In the genomic region with DNA sequence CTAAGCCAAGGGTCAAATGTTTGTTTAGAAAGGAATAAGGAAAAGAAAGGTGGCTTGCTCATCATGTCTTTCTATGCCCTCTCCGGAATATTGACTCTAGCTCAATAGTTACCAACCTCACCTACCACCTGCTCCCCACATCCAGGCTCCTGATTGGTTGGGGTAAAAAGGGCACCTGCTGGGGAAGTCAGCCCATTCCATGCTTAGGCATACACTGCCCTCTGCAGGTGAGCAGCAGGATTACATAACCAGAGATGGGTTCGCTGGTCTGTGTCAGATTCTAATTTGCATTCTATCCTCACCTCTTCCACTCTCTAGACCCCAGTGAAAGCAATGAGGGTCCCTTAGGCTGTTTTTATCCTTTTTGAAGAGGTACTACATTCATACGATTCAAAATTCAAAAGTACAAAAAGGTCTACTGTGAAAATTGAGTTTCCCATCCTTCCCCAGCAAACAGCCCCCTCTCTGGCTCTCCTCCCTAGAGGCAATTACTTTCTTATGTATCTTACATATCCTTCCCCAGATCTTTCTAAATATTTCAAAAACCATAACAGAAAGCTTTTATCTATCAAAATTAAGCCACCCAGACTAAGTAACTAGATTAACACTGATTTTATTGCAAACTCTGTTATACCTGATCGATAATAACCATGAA, we compare ENCODE assay signal across 8 cellular contexts.
DNase-seq lines count a peak whose midpoint lies in the region; ATAC-seq and TF ChIP-seq lines count a peak whose summit lies in the region.

No MANE protein-coding gene starts in this region.

- H3K9me3 ChIP-seq in A673 (ENCODE audit: low read depth, low read length, poor library complexity, severe bottlenecking) (no peaks in the 10 kb centered on the region), GM23248 (ENCODE audit: low read depth) (no peaks in the 10 kb centered on the region), left lung (no peaks in the 10 kb centered on the region)

- no peak overlapping the region for H3K27ac Mint-ChIP-seq in activated CD4-positive, alpha-beta T cell treated with anti-CD3 and anti-CD28 coated beads for 36 hours

- H3K9me3 Mint-ChIP-seq in activated CD4-positive, alpha-beta T cell treated with anti-CD3 and anti-CD28 coated beads for 36 hours (ENCODE audit: low read depth), result no peaks in the 10 kb centered on the region

- H2AFZ ChIP-seq in GM23248, result no peak overlapping the region

- H3K27ac ChIP-seq in A673 (ENCODE audit: low read depth, low read length, poor library complexity, severe bottlenecking) (no peak overlapping the region), GM23248 (no peak overlapping the region), coronary artery (no peak overlapping the region), left lung (no peak overlapping the region)

- H3K27me3 Mint-ChIP-seq in activated CD4-positive, alpha-beta T cell treated with anti-CD3 and anti-CD28 coated beads for 36 hours, result peaks cover 9% of the 10 kb centered on the region

- WGBS in GM23248 (ENCODE audit: low coverage in 1 of 2, low lambda C conversion rate in 2 of 2, missing lambda C conversion rate in 2 of 2), 2 experiments, result 25 to 27% methylated on average over 4 of the region's 4 CpGs

- no peaks in the 10 kb centered on the region for H3K4me1 ChIP-seq in A673 (ENCODE audit: insufficient read depth, low read length, poor library complexity, severe bottlenecking)
- H3K4me1 ChIP-seq in GM23248 (ENCODE audit: insufficient read depth), result no peaks in the 10 kb centered on the region
- H3K4me1 ChIP-seq in left lung, result no peaks in the 10 kb centered on the region

- in situ Hi-C loops in GM23248 (cut with MboI), result loop anchor here (25.0 kb wide), 1 partner anchor 1119 kb away; a partner anchor contains a TSS

- H3K4me3 ChIP-seq in A673 (ENCODE audit: low read depth, low read length, poor library complexity, severe bottlenecking) (no peak overlapping the region), GM23248 (no peak overlapping the region), coronary artery (no peak overlapping the region), left lung (no peak overlapping the region)

- TF ChIP-seq CTCF in A673 (conservative IDR thresholded peaks at IDR 0.05; ENCODE audit: low read depth, low read length), result peak; percentile 90
- TF ChIP-seq CTCF in coronary artery (IDR thresholded peaks at IDR 0.05), result peak; percentile 43
- TF ChIP-seq CTCF in left lung (IDR thresholded peaks at IDR 0.05), result peak; percentile 65 to 67

- H3K27me3 ChIP-seq in A673 (replicated peaks; ENCODE audit: insufficient read depth, low read depth, low read length, poor library complexity) (peaks cover 3% of the 10 kb centered on the region), GM23248 (replicated peaks; ENCODE audit: insufficient read depth) (peaks cover 18% of the 10 kb centered on the region), left lung (peaks cover 0 to 58% of the 10 kb centered on the region in 2 donors)

- H3K4me2 ChIP-seq in GM23248 (ENCODE audit: unreplicated experiment), result no peak overlapping the region

- no peaks in the 10 kb centered on the region for H3K79me2 ChIP-seq in GM23248 (ENCODE audit: insufficient read depth)

- H3K9me2 ChIP-seq in GM23248 (ENCODE audit: insufficient read depth), result no peaks in the 10 kb centered on the region

- peak; percentile 55 for ATAC-seq in activated CD4-positive, alpha-beta T cell treated with anti-CD3 and anti-CD28 coated beads for 36 hours
- ATAC-seq in left lung, result peak; percentile 92
- ATAC-seq in HG03175 (IDR thresholded peaks at IDR 0.05; ENCODE audit: unreplicated experiment), result no peak

- H4K20me1 ChIP-seq in GM23248 (ENCODE audit: insufficient read depth), result no peaks in the 10 kb centered on the region

- H3F3A ChIP-seq in GM23248 (ENCODE audit: insufficient read depth), result no peaks in the 10 kb centered on the region

- no peak overlapping the region for H3K9ac ChIP-seq in GM23248

- DNase-seq in A673 (ENCODE audit: low spot score), result peak; percentile 53
- DNase-seq in GM23248, result peak; percentile 60
- DNase-seq in NCI-H2171 (lab: John Stamatoyannopoulos, UW), result peak; percentile 83
- peak; percentile 76 for DNase-seq in activated CD4-positive, alpha-beta T cell treated with anti-CD3 and anti-CD28 coated beads for 36 hours
- no peak for DNase-seq in coronary artery (ENCODE audit: low spot score)
- peak in 1 of 2 donors; percentile 36 for DNase-seq in left lung
- peak; percentile 5 for DNase-seq in stimulated activated CD8-positive, alpha-beta memory T cell treated with anti-CD3 and anti-CD28 coated beads, Interleukin-12 subunit alpha, Interleukin-12 subunit beta, amount 100 ng/mL, for 24 hours (ENCODE audit: extremely low read depth)

- no peaks in the 10 kb centered on the region for H3K36me3 ChIP-seq in A673 (ENCODE audit: insufficient read depth, low read length, poor library complexity, severe bottlenecking)
- H3K36me3 ChIP-seq in GM23248 (ENCODE audit: low read depth), result no peaks in the 10 kb centered on the region
- no peaks in the 10 kb centered on the region for H3K36me3 ChIP-seq in left lung

- no peaks in the 10 kb centered on the region for H3K36me3 Mint-ChIP-seq in activated CD4-positive, alpha-beta T cell treated with anti-CD3 and anti-CD28 coated beads for 36 hours (ENCODE audit: low read depth)

- CTCF ChIA-PET in A673 (lab: Charles Lee), result interaction anchor here (0.5 to 1.1 kb wide), 5 partner anchors 10 to 1525 kb away, joined by 3 to 6 read pairs (median 3); a partner anchor contains a TSS
- CTCF ChIA-PET in activated CD4-positive, alpha-beta T cell treated with anti-CD3 and anti-CD28 coated beads for 36 hours (lab: Charles Lee), result interaction anchor here (0.6 to 1.7 kb wide), 13 partner anchors 9 to 485 kb away, joined by 3 to 5 read pairs (median 3); no protein-coding TSS in a partner anchor

- POLR2A ChIA-PET in A673 (lab: Charles Lee; ENCODE audit: low non-redundant PET), result no interaction called here
- POLR2A ChIA-PET in activated CD4-positive, alpha-beta T cell treated with anti-CD3 and anti-CD28 coated beads for 36 hours (lab: Charles Lee), result no interaction called here

- intact Hi-C loops in A673 (cut with micrococcal nuclease; ENCODE audit: unreplicated experiment) (loop anchor here (2.0 to 5.0 kb wide), 4 partner anchors 159 to 556 kb away; no protein-coding TSS in a partner anchor), left lung (cut with DNase I) (no loop called here)
- intact Hi-C loops in activated CD4-positive, alpha-beta T cell treated with anti-CD3 and anti-CD28 coated beads for 36 hours (cut with DNase I, micrococcal nuclease), result loop anchor here (1.0 to 5.0 kb wide), 6 partner anchors 158 to 868 kb away; no protein-coding TSS in a partner anchor

- no TSS peak for BruUV-seq in A673 (replicated peaks; lab: Mats Ljungman, UMichigan)

- H3K4me1 Mint-ChIP-seq in activated CD4-positive, alpha-beta T cell treated with anti-CD3 and anti-CD28 coated beads for 36 hours, result no peaks in the 10 kb centered on the region

- H3K4me3 Mint-ChIP-seq in activated CD4-positive, alpha-beta T cell treated with anti-CD3 and anti-CD28 coated beads for 36 hours, result no peak overlapping the region

Comparison
In these comparisons a context has a peak if more than half of its experiments do, and no peak if none do; other contexts are left out.
1. intact Hi-C loops: an anchor here in A673 (2.0 to 5.0 kb wide) and activated CD4-positive, alpha-beta T cell treated with anti-CD3 and anti-CD28 coated beads for 36 hours (1.0 to 5.0 kb wide); none called in left lung.